ENCODE assay signal across 19 cellular contexts in genomic region chr5:164255598-164256213, GRCh38.
DNase-seq lines count a peak whose midpoint lies in the region; ATAC-seq and TF ChIP-seq lines count a peak whose summit lies in the region.
"Had no signal": no experiment of that assay in that cellular context is flagged by ENCODE, and none has a peak within 500 bp of the region (broad histone marks: within the 10 kb centered on the region; RNA-seq: fewer than 3 reads in every experiment).

No MANE protein-coding gene starts in this region.

- H2BK15ac ChIP-seq in H9 (ENCODE audit: low read depth, low read length), result no peak overlapping the region

- peaks cover 16 to 24% of the 10 kb centered on the region in 2 experiments for H3K4me1 Mint-ChIP-seq in H9
- peaks cover 25% of the 10 kb centered on the region for H3K4me1 Mint-ChIP-seq in WTC11
- peaks cover 11% of the 10 kb centered on the region for H3K4me1 Mint-ChIP-seq in progenitor cell of endocrine pancreas (ENCODE audit: low read depth)

- H2BK12ac ChIP-seq in H9 (ENCODE audit: insufficient read length, low read depth, low read length), result no peak overlapping the region

- TF ChIP-seq POLR2A in prostate gland (IDR thresholded peaks at IDR 0.05) (no peak), vagina (IDR thresholded peaks at IDR 0.05) (no peak)

- H3K27me3 ChIP-seq in H9 (ENCODE audit: insufficient read depth, low read length) (no peaks in the 10 kb centered on the region), prostate gland (replicated peaks; ENCODE audit: insufficient read depth) (no peaks in the 10 kb centered on the region), vagina (no peaks in the 10 kb centered on the region)
- H3K27me3 ChIP-seq: MG63 had no signal

- no peak overlapping the region for H3K27ac ChIP-seq in H9 (ENCODE audit: insufficient read length, low read depth, low read length)
- no peak overlapping the region for H3K27ac ChIP-seq in prostate gland
- no peak overlapping the region for H3K27ac ChIP-seq in vagina
- H3K27ac ChIP-seq: RWPE1 had no signal

- H3K4me3 ChIP-seq in fibroblast of mammary gland (ENCODE audit: control insufficient read depth, low read depth, low read length) (no peak overlapping the region), prostate gland (no peak overlapping the region), vagina (no peak overlapping the region)
- H3K4me3 ChIP-seq: MG63 had no signal

- no peak overlapping the region for H2AFZ ChIP-seq in H9 (ENCODE audit: low read length)

- H3K23ac ChIP-seq in H9 (ENCODE audit: insufficient read length, low read depth, low read length), result no peak overlapping the region

- no peak overlapping the region for H4K8ac ChIP-seq in H9 (replicated peaks; ENCODE audit: insufficient read length, low read depth, low read length)

- CTCF ChIA-PET in WTC11 (lab: Charles Lee), result interaction anchor here (0.5 to 1.5 kb wide), 4 partner anchors 9 to 41 kb away, joined by 3 to 6 read pairs (median 4); no protein-coding TSS in a partner anchor

- H3K27me3 Mint-ChIP-seq in H9 (ENCODE audit: low read depth) (no peaks in the 10 kb centered on the region), WTC11 (ENCODE audit: low read depth) (no peaks in the 10 kb centered on the region), progenitor cell of endocrine pancreas (no peaks in the 10 kb centered on the region)

- no peak overlapping the region for H3K14ac ChIP-seq in H9 (ENCODE audit: insufficient read depth, low read length)

- TF ChIP-seq CTCF in H9 (conservative IDR thresholded peaks at IDR 0.05) (peak; percentile 62), WTC11 (IDR thresholded peaks at IDR 0.05) (no peak), fibroblast of mammary gland (conservative IDR thresholded peaks at IDR 0.05; ENCODE audit: control insufficient read depth, insufficient read depth, low read depth, low read length) (peak; percentile 1), progenitor cell of endocrine pancreas (IDR thresholded peaks at IDR 0.05; ENCODE audit: unreplicated experiment) (peak; percentile 27), prostate gland (IDR thresholded peaks at IDR 0.05) (no peak), vagina (IDR thresholded peaks at IDR 0.05) (no peak)

- intact Hi-C loops in prostate gland (cut with DNase I) (no loop called here), vagina (cut with DNase I) (no loop called here)

- H3K36me3 ChIP-seq in prostate gland, result no peaks in the 10 kb centered on the region
- no peaks in the 10 kb centered on the region for H3K36me3 ChIP-seq in vagina
- H3K36me3 ChIP-seq: MG63 had no signal

- no peaks in the 10 kb centered on the region; a peak in 1 of 7 replicates for H3K36me3 Mint-ChIP-seq in H9 (ENCODE audit: insufficient read depth in 1 of 3, low read depth in 3 of 3)
- no peaks in the 10 kb centered on the region for H3K36me3 Mint-ChIP-seq in WTC11
- no peaks in the 10 kb centered on the region for H3K36me3 Mint-ChIP-seq in progenitor cell of endocrine pancreas (ENCODE audit: insufficient read depth)
- H3K36me3 Mint-ChIP-seq: CD8-positive, alpha-beta T cell had no signal

- H4K91ac ChIP-seq in H9 (ENCODE audit: insufficient read length, low read depth, low read length), result no peak overlapping the region

- no peaks in the 10 kb centered on the region for H3K23me2 ChIP-seq in H9 (ENCODE audit: insufficient read length, low read depth, low read length, poor library complexity, severe bottlenecking)

- no peak overlapping the region for H3K9ac ChIP-seq in H9 (ENCODE audit: extremely low read depth, insufficient read length, low read length)

- H3K18ac ChIP-seq in H9 (ENCODE audit: insufficient read length, low read depth, low read length), result no peak overlapping the region

- H3K4me2 ChIP-seq in H9 (ENCODE audit: insufficient read depth, insufficient read length, low read length), result no peak overlapping the region

- H2AK5ac ChIP-seq in H9 (ENCODE audit: insufficient read length, low read length), result no peak overlapping the region

- no CpG with 5 or more reads among the region's 3 CpGs for WGBS in H9 (ENCODE audit: extremely low coverage, insufficient read length, low lambda C conversion rate)
- WGBS in prostate gland, result 64% methylated on average over 3 of the region's 3 CpGs

- H3K9me3 ChIP-seq in H9 (ENCODE audit: control insufficient read depth, low read depth, low read length) (no peaks in the 10 kb centered on the region), prostate gland (no peaks in the 10 kb centered on the region), vagina (no peaks in the 10 kb centered on the region)
- H3K9me3 ChIP-seq: MG63 had no signal

- H3K9me3 Mint-ChIP-seq in H9 (no peaks in the 10 kb centered on the region; a peak in 1 of 5 replicates), WTC11 (peaks cover 7% of the 10 kb centered on the region), progenitor cell of endocrine pancreas (ENCODE audit: low read depth) (no peaks in the 10 kb centered on the region)

- H3K27ac Mint-ChIP-seq in H9 (no peak overlapping the region), WTC11 (no peak overlapping the region; the same call in 1 of the 2 replicates), progenitor cell of endocrine pancreas (peak overlapping the region; percentile 22)
- H3K27ac Mint-ChIP-seq: CD8-positive, alpha-beta T cell had no signal

- no peak overlapping the region for H3K56ac ChIP-seq in H9 (ENCODE audit: insufficient read length, low read depth, low read length)

- H3K4me3 Mint-ChIP-seq in H9 (no peak overlapping the region; a peak in 1 of 5 replicates), WTC11 (peak overlapping the region; percentile 0; the same call in 1 of the 2 replicates), progenitor cell of endocrine pancreas (ENCODE audit: low read depth) (no peak overlapping the region)
- H3K4me3 Mint-ChIP-seq: CD8-positive, alpha-beta T cell had no signal

- H3K4me1 ChIP-seq in H9 (ENCODE audit: insufficient read depth, low read length), result no peaks in the 10 kb centered on the region
- no peaks in the 10 kb centered on the region for H3K4me1 ChIP-seq in prostate gland (replicated peaks)
- H3K4me1 ChIP-seq in vagina, result no peaks in the 10 kb centered on the region

- H4K20me1 ChIP-seq in H9 (ENCODE audit: control insufficient read depth, insufficient read depth, insufficient read length), result no peaks in the 10 kb centered on the region

- no peak overlapping the region for H2BK20ac ChIP-seq in H9 (ENCODE audit: low read depth, low read length, poor library complexity, severe bottlenecking)

- peak; percentile 80 for ATAC-seq in WTC11
- ATAC-seq: CD8-positive, alpha-beta T cell; PC-3 had no signal

- no peak overlapping the region for H3K4ac ChIP-seq in H9 (ENCODE audit: low read depth, low read length)

- POLR2A ChIA-PET in WTC11 (lab: Charles Lee), result interaction anchor here (0.6 kb wide), 1 partner anchor 1391 kb away, joined by 3 read pairs; no protein-coding TSS in a partner anchor

- DNase-seq in H9, result no peak
- no peak for DNase-seq in WTC11 (ENCODE audit: low spot score)
- no peak for DNase-seq in fibroblast of mammary gland (ENCODE audit: low read depth)
- DNase-seq in progenitor cell of endocrine pancreas (ENCODE audit: low spot score, unreplicated experiment), result no peak
- no peak for DNase-seq in prostate gland (ENCODE audit: low spot score)
- DNase-seq in vagina (ENCODE audit: extremely low spot score in 2 of 2), result no peak
- no peak for DNase-seq in NCI-H524 (lab: John Stamatoyannopoulos, UW)
- DNase-seq: ACHN; CD8-positive, alpha-beta T cell; DMS79 treated with DMSO at 0.1 percent for 48 hours; H7; Karpas-422; MG63; NCI-H1092; NCI-H1694; NCI-H2107; NCI-H526 treated with DMSO at 0.1 percent for 48 hours had no signal

- no peak overlapping the region for H2BK5ac ChIP-seq in H9 (ENCODE audit: insufficient read length, low read length)

- H3K79me2 ChIP-seq in H9 (ENCODE audit: insufficient read depth, low read length), result no peaks in the 10 kb centered on the region

- H2BK120ac ChIP-seq in H9 (ENCODE audit: low read depth, low read length, poor library complexity, severe bottlenecking), result no peak overlapping the region

- H3T11ph ChIP-seq in H9 (ENCODE audit: low read length), result no peak overlapping the region

- H3K79me1 ChIP-seq in H9 (ENCODE audit: insufficient read depth, low read depth, low read length, poor library complexity, severe bottlenecking), result no peaks in the 10 kb centered on the region

- no peak overlapping the region for H4K5ac ChIP-seq in H9 (ENCODE audit: insufficient read length, low read depth, low read length)

TF ChIP-seq in WTC11, 78 proteins besides CTCF, POLR2A, EP300 and RAD21 (continues in another document):
- TF ChIP-seq ZSCAN18 (CRISPR knock-in tag; IDR thresholded peaks at IDR 0.05) (no peak), IRF2 (CRISPR knock-in tag; IDR thresholded peaks at IDR 0.05; ENCODE audit: borderline replicate concordance, low read depth) (no peak), ZNF512 (CRISPR knock-in tag; IDR thresholded peaks at IDR 0.05; ENCODE audit: borderline replicate concordance) (no peak), ATF1 (CRISPR knock-in tag; IDR thresholded peaks at IDR 0.05) (no peak)

Comparison
In these comparisons a context has a peak if more than half of its experiments do, and no peak if none do; other contexts are left out.
1. CTCF ChIP-seq: peak in H9 (single experiment), fibroblast of mammary gland (single experiment) and progenitor cell of endocrine pancreas (single experiment); none in WTC11 (single experiment), prostate gland (0 of 4) and vagina (0 of 3).